In genomic region chr1:63935148-63935547, GRCh38 we compare ENCODE assay signal across 10 cellular contexts.
DNase-seq lines count a peak whose midpoint lies in the region; ATAC-seq and TF ChIP-seq lines count a peak whose summit lies in the region.
"Had no signal": no experiment of that assay in that cellular context is flagged by ENCODE, and none has a peak within 500 bp of the region (broad histone marks: within the 10 kb centered on the region; RNA-seq: fewer than 3 reads in every experiment).

No MANE protein-coding gene starts in this region.

- H3K4me3 ChIP-seq in choroid plexus epithelial cell (ENCODE audit: low read depth, low read length), result no peak overlapping the region

- peak; percentile 38 for DNase-seq in choroid plexus epithelial cell (ENCODE audit: low read depth)
- peak; percentile 19 for DNase-seq in pons (ENCODE audit: low spot score)
- DNase-seq in stimulated activated naive CD8-positive, alpha-beta T cell treated with anti-CD3 and anti-CD28 coated beads, Interleukin-15, Interleukin-2, amounts not matched to agents 100 U/mL and 50 U/mL, for 24 hours, result no peak
- no peak for DNase-seq in activated CD8-positive, alpha-beta memory T cell treated with anti-CD3 and anti-CD28 coated beads for 24 hours
- no peak for DNase-seq in middle frontal gyrus (ENCODE audit: extremely low spot score, low spot score)
- DNase-seq: activated B cell treated with CpG ODN at 0.5 μM for 24 hours; stimulated activated CD4-positive, alpha-beta T cell treated with anti-CD3 and anti-CD28 coated beads, Interleukin-1b, Interleukin-23, amount 100 ng/mL, for 48 hours had no signal

- TF ChIP-seq CTCF in choroid plexus epithelial cell (conservative IDR thresholded peaks at IDR 0.05; ENCODE audit: low read depth, low read length), result peak; percentile 52

- ATAC-seq in GM18873 (IDR thresholded peaks at IDR 0.05; ENCODE audit: low FRiP score, unreplicated experiment) (peak; percentile 46), HG03521 (IDR thresholded peaks at IDR 0.05; ENCODE audit: unreplicated experiment) (peak; percentile 19), GM21576 (IDR thresholded peaks at IDR 0.05; ENCODE audit: unreplicated experiment) (no peak)
- no peak for ATAC-seq in stimulated activated naive CD8-positive, alpha-beta T cell treated with anti-CD3 and anti-CD28 coated beads, Interleukin-15, Interleukin-2, amounts not matched to agents 100 U/mL and 50 U/mL, for 24 hours

Comparison
In these comparisons a context has a peak if more than half of its experiments do, and no peak if none do; other contexts are left out.
1. ATAC-seq: peak in GM18873 (single experiment) and HG03521 (single experiment); none in stimulated activated naive CD8-positive, alpha-beta T cell treated with anti-CD3 and anti-CD28 coated beads, Interleukin-15, Interleukin-2, amounts not matched to agents 100 U/mL and 50 U/mL, for 24 hours (single experiment) and GM21576 (single experiment).
2. DNase-seq: peak in choroid plexus epithelial cell (single experiment) and pons (single experiment); none in stimulated activated naive CD8-positive, alpha-beta T cell treated with anti-CD3 and anti-CD28 coated beads, Interleukin-15, Interleukin-2, amounts not matched to agents 100 U/mL and 50 U/mL, for 24 hours (single experiment), activated CD8-positive, alpha-beta memory T cell treated with anti-CD3 and anti-CD28 coated beads for 24 hours (single experiment) and middle frontal gyrus (single experiment).